1 cellular context compared by ENCODE assay signal in genomic region chr17:76104140-76104895, GRCh38.
TF ChIP-seq lines count a peak whose summit lies in the region.

No MANE protein-coding gene starts in this region.

TF ChIP-seq in GM23338, 12 proteins besides CTCF, POLR2A, EP300 and RAD21 (continued from another document):
- TF ChIP-seq, protein P1, sequence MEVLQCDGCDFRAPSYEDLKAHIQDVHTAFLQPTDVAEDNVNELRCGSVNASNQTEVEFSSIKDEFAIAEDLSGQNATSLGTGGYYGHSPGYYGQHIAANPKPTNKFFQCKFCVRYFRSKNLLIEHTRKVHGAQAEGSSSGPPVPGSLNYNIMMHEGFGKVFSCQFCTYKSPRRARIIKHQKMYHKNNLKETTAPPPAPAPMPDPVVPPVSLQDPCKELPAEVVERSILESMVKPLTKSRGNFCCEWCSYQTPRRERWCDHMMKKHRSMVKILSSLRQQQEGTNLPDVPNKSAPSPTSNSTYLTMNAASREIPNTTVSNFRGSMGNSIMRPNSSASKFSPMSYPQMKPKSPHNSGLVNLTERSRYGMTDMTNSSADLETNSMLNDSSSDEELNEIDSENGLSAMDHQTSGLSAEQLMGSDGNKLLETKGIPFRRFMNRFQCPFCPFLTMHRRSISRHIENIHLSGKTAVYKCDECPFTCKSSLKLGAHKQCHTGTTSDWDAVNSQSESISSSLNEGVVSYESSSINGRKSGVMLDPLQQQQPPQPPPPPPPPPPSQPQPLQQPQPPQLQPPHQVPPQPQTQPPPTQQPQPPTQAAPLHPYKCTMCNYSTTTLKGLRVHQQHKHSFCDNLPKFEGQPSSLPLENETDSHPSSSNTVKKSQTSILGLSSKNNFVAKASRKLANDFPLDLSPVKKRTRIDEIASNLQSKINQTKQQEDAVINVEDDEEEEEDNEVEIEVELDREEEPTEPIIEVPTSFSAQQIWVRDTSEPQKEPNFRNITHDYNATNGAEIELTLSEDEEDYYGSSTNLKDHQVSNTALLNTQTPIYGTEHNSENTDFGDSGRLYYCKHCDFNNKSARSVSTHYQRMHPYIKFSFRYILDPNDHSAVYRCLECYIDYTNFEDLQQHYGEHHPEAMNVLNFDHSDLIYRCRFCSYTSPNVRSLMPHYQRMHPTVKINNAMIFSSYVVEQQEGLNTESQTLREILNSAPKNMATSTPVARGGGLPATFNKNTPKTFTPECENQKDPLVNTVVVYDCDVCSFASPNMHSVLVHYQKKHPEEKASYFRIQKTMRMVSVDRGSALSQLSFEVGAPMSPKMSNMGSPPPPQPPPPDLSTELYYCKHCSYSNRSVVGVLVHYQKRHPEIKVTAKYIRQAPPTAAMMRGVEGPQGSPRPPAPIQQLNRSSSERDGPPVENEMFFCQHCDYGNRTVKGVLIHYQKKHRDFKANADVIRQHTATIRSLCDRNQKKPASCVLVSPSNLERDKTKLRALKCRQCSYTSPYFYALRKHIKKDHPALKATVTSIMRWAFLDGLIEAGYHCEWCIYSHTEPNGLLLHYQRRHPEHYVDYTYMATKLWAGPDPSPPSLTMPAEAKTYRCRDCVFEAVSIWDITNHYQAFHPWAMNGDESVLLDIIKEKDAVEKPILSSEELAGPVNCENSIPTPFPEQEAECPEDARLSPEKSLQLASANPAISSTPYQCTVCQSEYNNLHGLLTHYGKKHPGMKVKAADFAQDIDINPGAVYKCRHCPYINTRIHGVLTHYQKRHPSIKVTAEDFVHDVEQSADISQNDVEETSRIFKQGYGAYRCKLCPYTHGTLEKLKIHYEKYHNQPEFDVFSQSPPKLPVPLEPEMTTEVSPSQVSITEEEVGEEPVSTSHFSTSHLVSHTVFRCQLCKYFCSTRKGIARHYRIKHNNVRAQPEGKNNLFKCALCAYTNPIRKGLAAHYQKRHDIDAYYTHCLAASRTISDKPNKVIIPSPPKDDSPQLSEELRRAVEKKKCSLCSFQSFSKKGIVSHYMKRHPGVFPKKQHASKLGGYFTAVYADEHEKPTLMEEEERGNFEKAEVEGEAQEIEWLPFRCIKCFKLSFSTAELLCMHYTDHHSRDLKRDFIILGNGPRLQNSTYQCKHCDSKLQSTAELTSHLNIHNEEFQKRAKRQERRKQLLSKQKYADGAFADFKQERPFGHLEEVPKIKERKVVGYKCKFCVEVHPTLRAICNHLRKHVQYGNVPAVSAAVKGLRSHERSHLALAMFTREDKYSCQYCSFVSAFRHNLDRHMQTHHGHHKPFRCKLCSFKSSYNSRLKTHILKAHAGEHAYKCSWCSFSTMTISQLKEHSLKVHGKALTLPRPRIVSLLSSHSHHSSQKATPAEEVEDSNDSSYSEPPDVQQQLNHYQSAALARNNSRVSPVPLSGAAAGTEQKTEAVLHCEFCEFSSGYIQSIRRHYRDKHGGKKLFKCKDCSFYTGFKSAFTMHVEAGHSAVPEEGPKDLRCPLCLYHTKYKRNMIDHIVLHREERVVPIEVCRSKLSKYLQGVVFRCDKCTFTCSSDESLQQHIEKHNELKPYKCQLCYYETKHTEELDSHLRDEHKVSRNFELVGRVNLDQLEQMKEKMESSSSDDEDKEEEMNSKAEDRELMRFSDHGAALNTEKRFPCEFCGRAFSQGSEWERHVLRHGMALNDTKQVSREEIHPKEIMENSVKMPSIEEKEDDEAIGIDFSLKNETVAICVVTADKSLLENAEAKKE (CRISPR knock-in tag; IDR thresholded peaks at IDR 0.05), result no peak
- TF ChIP-seq STAT1 (IDR thresholded peaks at IDR 0.05; ENCODE audit: unreplicated experiment) (no peak), EZH2 (IDR thresholded peaks at IDR 0.05; ENCODE audit: low read depth, unreplicated experiment) (no peak), ZNF331 (CRISPR knock-in tag; IDR thresholded peaks at IDR 0.05; ENCODE audit: low read depth) (no peak), JUNB (IDR thresholded peaks at IDR 0.05; ENCODE audit: unreplicated experiment) (no peak)
